Comparison of ENCODE assay signal across 8 cellular contexts in the genomic region with DNA sequence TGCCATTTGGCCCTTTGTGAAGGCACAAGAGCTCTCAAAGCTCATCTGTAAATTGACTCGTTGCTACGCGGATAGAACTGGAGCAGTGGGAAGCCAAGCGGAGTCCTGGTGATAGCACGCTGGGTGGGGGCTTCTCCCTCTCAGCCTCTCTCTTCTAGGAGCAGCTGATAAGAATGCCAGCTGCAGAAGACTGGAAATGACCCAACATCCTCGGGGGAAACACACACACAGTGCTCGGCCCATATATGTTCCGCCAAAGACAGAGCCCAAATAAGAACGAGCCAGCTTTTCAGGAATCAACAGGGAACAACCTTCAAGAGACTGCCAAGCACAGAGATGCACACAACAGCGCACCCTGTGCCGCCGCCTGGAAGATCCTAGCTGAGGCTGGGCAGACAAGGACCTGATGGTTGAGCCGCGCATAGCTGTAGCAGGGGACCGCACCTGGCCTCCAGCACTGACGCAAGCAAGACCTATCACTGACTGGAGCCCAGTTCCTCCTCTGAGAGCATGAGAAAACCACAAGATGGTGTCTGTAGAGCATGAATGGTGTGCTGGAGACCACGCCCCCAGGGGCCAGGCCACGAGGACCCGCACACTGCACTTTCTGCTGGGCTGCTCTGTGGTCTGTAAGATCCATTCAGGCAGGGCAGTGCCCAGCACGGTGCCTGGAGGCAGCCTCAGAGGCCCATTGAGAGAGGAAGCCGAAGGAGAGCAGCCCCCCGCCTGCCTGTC. TPM values are rescaled to one million over a fixed set of nuclear protein-coding genes. Genes with fewer than 3 reads are reported as not detected.
DNase-seq lines count a peak whose midpoint lies in the region; ATAC-seq, FAIRE-seq and TF ChIP-seq lines count a peak whose summit lies in the region.

No MANE protein-coding gene starts in this region.

- ATAC-seq in GM18502 (IDR thresholded peaks at IDR 0.05; ENCODE audit: poor library complexity, unreplicated experiment), result peak; percentile 41
- ATAC-seq in GM23338, result peak; percentile 7; the same call in 2 of the 3 replicates

- H3F3A ChIP-seq in GM23338 (replicated peaks; ENCODE audit: low read depth), result peaks cover 10% of the 10 kb centered on the region; the same call in 1 of the 2 replicates

- peak overlapping the region; percentile 3; the same call in 1 of the 3 replicates for H3K4me3 Mint-ChIP-seq in GM23338
- H3K4me3 Mint-ChIP-seq in progenitor cell of endocrine pancreas (ENCODE audit: low read depth), result no peak overlapping the region

- CTCF ChIA-PET in endothelial cell of umbilical vein (lab: Charles Lee), result interaction anchor here (0.8 to 2.4 kb wide), 9 partner anchors 11 to 53 kb away, joined by 3 to 10 read pairs (median 4); partner anchors contain the start of gene MED26

- intact Hi-C loops in endothelial cell of umbilical vein (cut with micrococcal nuclease), result no loop called here
- intact Hi-C loops in kidney (cut with DNase I), result no loop called here

- no peaks in the 10 kb centered on the region for H3K9me1 ChIP-seq in endothelial cell of umbilical vein (replicated peaks; ENCODE audit: control insufficient read depth, extremely low read depth, insufficient read depth, low read length)

- H3K4me2 ChIP-seq in GM23338 (peak overlapping the region; percentile 72; the same call in 1 of the 2 replicates), endothelial cell of umbilical vein (ENCODE audit: insufficient read depth, low read length) (peak overlapping the region; percentile 35)

- BruUV-seq in endothelial cell of umbilical vein (replicated peaks; lab: Mats Ljungman, UMichigan), result no TSS peak

- H3K4me3 ChIP-seq in GM23338, result no peak overlapping the region
- H3K4me3 ChIP-seq in endothelial cell of umbilical vein (replicated peaks in 1 of 3; ENCODE audit: insufficient read depth in 1 of 3, low read depth in 1 of 3, low read length in 3 of 3), result no peak overlapping the region
- no peak overlapping the region for H3K4me3 ChIP-seq in kidney (ENCODE audit: low read length in 2 of 2)

- peaks cover 46% of the 10 kb centered on the region for H4K20me1 ChIP-seq in GM23338 (replicated peaks; ENCODE audit: insufficient read depth)
- no peaks in the 10 kb centered on the region for H4K20me1 ChIP-seq in endothelial cell of umbilical vein (replicated peaks; ENCODE audit: control insufficient read depth, extremely low read depth, insufficient read depth, low read length)

- H3K79me2 ChIP-seq in GM23338 (replicated peaks; ENCODE audit: insufficient read depth) (peaks cover 99% of the 10 kb centered on the region), endothelial cell of umbilical vein (ENCODE audit: control insufficient read depth, insufficient read depth, low read length) (peaks cover 81% of the 10 kb centered on the region)

- H3K36me3 Mint-ChIP-seq in GM23338 (ENCODE audit: low read depth) (no peaks in the 10 kb centered on the region; the same call in 2 of the 3 replicates), progenitor cell of endocrine pancreas (ENCODE audit: insufficient read depth) (no peaks in the 10 kb centered on the region)

- H3K27me3 Mint-ChIP-seq in GM23338 (ENCODE audit: insufficient read depth, low read depth, poor library complexity), result peaks cover 4% of the 10 kb centered on the region
- no peaks in the 10 kb centered on the region for H3K27me3 Mint-ChIP-seq in progenitor cell of endocrine pancreas

- POLR2A ChIA-PET in endothelial cell of umbilical vein (lab: Charles Lee), result interaction anchor here (0.9 kb wide), 1 partner anchor 39 kb away, joined by 3 read pairs; no protein-coding TSS in a partner anchor

- no peak for TF ChIP-seq POLR2A in endothelial cell of umbilical vein (IDR thresholded peaks at IDR 0.05; ENCODE audit: low read depth, low read length)

- no peaks in the 10 kb centered on the region for H3K9me2 ChIP-seq in GM23338 (ENCODE audit: insufficient read depth)

- no peaks in the 10 kb centered on the region for H3K27me3 ChIP-seq in GM23338 (ENCODE audit: insufficient read depth)
- H3K27me3 ChIP-seq in endothelial cell of umbilical vein (ENCODE audit: control insufficient read depth in 2 of 2, insufficient read depth in 2 of 2, low read length in 2 of 2), result no peaks in the 10 kb centered on the region

- H3K27ac Mint-ChIP-seq in GM23338, result peak overlapping the region; percentile 54
- H3K27ac Mint-ChIP-seq in progenitor cell of endocrine pancreas, result peak overlapping the region; percentile 65

- H3K4me1 Mint-ChIP-seq in GM23338, result peaks cover 86% of the 10 kb centered on the region
- H3K4me1 Mint-ChIP-seq in progenitor cell of endocrine pancreas (ENCODE audit: low read depth), result peaks cover 23% of the 10 kb centered on the region

- dilution Hi-C loops in endothelial cell of umbilical vein (cut with MboI; ENCODE audit: extremely low pct_ligation_motif_present, low sequenced_read_pairs), result no loop called here

- TF ChIP-seq CTCF in GM23338 (conservative IDR thresholded peaks at IDR 0.05; ENCODE audit: low read depth in 2 of 2) (0 out of 4 replicates have a peak, but pooled peaks of 1 of the 2 experiments have one; percentile 11), endothelial cell of umbilical vein (IDR thresholded peaks at IDR 0.05; ENCODE audit: extremely low read depth in 1 of 2, insufficient read depth in 1 of 2, low read depth in 1 of 2, low read length in 2 of 2) (peak in 1 of 2 donors; percentile 0), progenitor cell of endocrine pancreas (IDR thresholded peaks at IDR 0.05; ENCODE audit: unreplicated experiment) (no peak), kidney (IDR thresholded peaks at IDR 0.05; ENCODE audit: borderline replicate concordance, extremely low read depth, insufficient read depth) (no peak)

- H3K9me3 Mint-ChIP-seq in GM23338 (no peaks in the 10 kb centered on the region), progenitor cell of endocrine pancreas (ENCODE audit: low read depth) (no peaks in the 10 kb centered on the region)

- H3K27ac ChIP-seq in GM23338 (ENCODE audit: low read depth) (peak overlapping the region; percentile 59; the same call in 1 of the 2 replicates), endothelial cell of umbilical vein (ENCODE audit: insufficient read depth, low read depth, low read length) (peak overlapping the region; percentile 6), kidney (ENCODE audit: low read depth in 2 of 2, low read length in 2 of 2) (no peak overlapping the region)

- H3K4me1 ChIP-seq in GM23338 (ENCODE audit: insufficient read depth) (peaks cover 54% of the 10 kb centered on the region), endothelial cell of umbilical vein (ENCODE audit: control insufficient read depth, extremely low read depth, insufficient read depth, low read length) (peaks cover 39% of the 10 kb centered on the region), kidney (ENCODE audit: control insufficient read depth in 1 of 2, insufficient read depth in 1 of 2, low read depth in 1 of 2, low read length in 2 of 2) (peaks cover 31 to 63% of the 10 kb centered on the region in 2 donors)

- H2AFZ ChIP-seq in GM23338 (no peak overlapping the region), endothelial cell of umbilical vein (ENCODE audit: low read depth, low read length) (no peak overlapping the region)

- DNase-seq in GM23338 (ENCODE audit: low spot score), result peak; percentile 43
- DNase-seq in NCI-H146 (lab: John Stamatoyannopoulos, UW), result peak; percentile 74
- peak; percentile 38 to 40 for DNase-seq in activated CD4-positive, alpha-beta T cell treated with anti-CD3 and anti-CD28 coated beads, Interleukin-2, amount 50 U/mL, for 4 hours
- DNase-seq in endothelial cell of umbilical vein (ENCODE audit: low read depth, low spot score), result peak; percentile 79
- no peak for DNase-seq in progenitor cell of endocrine pancreas (ENCODE audit: low spot score, unreplicated experiment)
- DNase-seq in kidney, result no peak
- no peak for DNase-seq in NCI-H748 (lab: John Stamatoyannopoulos, UW; ENCODE audit: unreplicated experiment)

- H3K36me3 ChIP-seq in GM23338 (ENCODE audit: insufficient read depth) (no peaks in the 10 kb centered on the region), endothelial cell of umbilical vein (ENCODE audit: control insufficient read depth in 2 of 2, extremely low read depth in 1 of 2, insufficient read depth in 2 of 2, low read length in 2 of 2) (no peaks in the 10 kb centered on the region), kidney (ENCODE audit: control insufficient read depth in 1 of 2, insufficient read depth in 2 of 2, low read length in 2 of 2) (no peaks in the 10 kb centered on the region)

- H3K9me3 ChIP-seq in endothelial cell of umbilical vein (replicated peaks; ENCODE audit: control insufficient read depth, insufficient read depth, low read length) (no peaks in the 10 kb centered on the region), kidney (ENCODE audit: control insufficient read depth in 1 of 2, low read length in 2 of 2) (no peaks in the 10 kb centered on the region)

- peak; percentile 87 for FAIRE-seq in endothelial cell of umbilical vein (lab: Jason Lieb, UNC)
- FAIRE-seq in kidney (lab: Jason Lieb, UNC), result no peak

- no peak overlapping the region for H3K9ac ChIP-seq in endothelial cell of umbilical vein (replicated peaks; ENCODE audit: extremely low read depth, insufficient read depth, low read length)
- H3K9ac ChIP-seq in kidney (ENCODE audit: low read length in 2 of 2), result no peak overlapping the region

RNA-seq across cellular contexts. Expression of gene SLC35E1, which starts 16.0 kb away (rescaled TPM):
- total RNA-seq in GM23338 (2014; rRNA removed; shearing (Covaris generic)), result 24.1 and 30.3 TPM in 2 replicates
- polyA plus RNA-seq in GM23338 (2016; fragmentation: Nextera tagmentation; extraction: Ambion mirVana) (16.2 and 17.0 TPM in 2 replicates), endothelial cell of umbilical vein (36.0 and 50.1 TPM in 2 replicates), kidney (ENCODE audit: insufficient read depth, low read depth, low replicate concordance) (19.8 TPM)
- total RNA-seq in endothelial cell of umbilical vein (30.4 and 37.5 TPM in 2 replicates), progenitor cell of endocrine pancreas (48.5 and 49.1 TPM in 2 replicates), kidney (47.1 TPM)
- 25.5 and 26.0 TPM in 2 replicates for polyA plus RNA-seq in endothelial cell of umbilical vein (2011; cell fraction: cytosol; rRNA removed)
- polyA plus RNA-seq in endothelial cell of umbilical vein (2011; cell fraction: nucleus; rRNA removed), result 30.9 and 37.6 TPM in 2 replicates
- 30.9 and 32.8 TPM in 2 replicates for polyA plus RNA-seq in endothelial cell of umbilical vein (2012)
- polyA minus RNA-seq in endothelial cell of umbilical vein, result 74.9 and 97.2 TPM in 2 replicates
- 30.4 TPM for polyA minus RNA-seq in endothelial cell of umbilical vein (2011; cell fraction: cytosol; rRNA and poly(A)+ RNA removed)
- polyA minus RNA-seq in endothelial cell of umbilical vein (2011; cell fraction: nucleus; rRNA and poly(A)+ RNA removed), result 30.7 and 38.7 TPM in 2 replicates

RNA-seq across cellular contexts. Expression of gene MED26, which starts 39.7 kb away (rescaled TPM):
- total RNA-seq in GM23338 (2014; rRNA removed; shearing (Covaris generic)), result 13.1 and 15.4 TPM in 2 replicates
- 7.4 and 8.6 TPM in 2 replicates for polyA plus RNA-seq in GM23338 (2016; fragmentation: Nextera tagmentation; extraction: Ambion mirVana)
- total RNA-seq in endothelial cell of umbilical vein, result 9.2 and 13.4 TPM in 2 replicates
- polyA plus RNA-seq in endothelial cell of umbilical vein, result 5.6 and 6.2 TPM in 2 replicates
- polyA plus RNA-seq in endothelial cell of umbilical vein (2011; cell fraction: cytosol; rRNA removed), result 4.1 and 5.0 TPM in 2 replicates
- polyA plus RNA-seq in endothelial cell of umbilical vein (2011; cell fraction: nucleus; rRNA removed), result 5.4 and 6.3 TPM in 2 replicates
- polyA plus RNA-seq in endothelial cell of umbilical vein (2012), result 3.9 and 5.4 TPM in 2 replicates
- 9.1 and 9.9 TPM in 2 replicates for polyA minus RNA-seq in endothelial cell of umbilical vein
- 12.6 TPM for polyA minus RNA-seq in endothelial cell of umbilical vein (2011; cell fraction: cytosol; rRNA and poly(A)+ RNA removed)
- 8.5 and 12.1 TPM in 2 replicates for polyA minus RNA-seq in endothelial cell of umbilical vein (2011; cell fraction: nucleus; rRNA and poly(A)+ RNA removed)
- total RNA-seq in progenitor cell of endocrine pancreas, result 11.2 and 11.7 TPM in 2 replicates
- total RNA-seq in kidney, result 11.8 TPM
- polyA plus RNA-seq in kidney (ENCODE audit: insufficient read depth, low read depth, low replicate concordance), result 3.6 TPM

RNA-seq across cellular contexts. Expression of gene CHERP, which starts 46.0 kb away (rescaled TPM):
- 31.0 and 31.6 TPM in 2 replicates for total RNA-seq in GM23338 (2014; rRNA removed; shearing (Covaris generic))
- 37.5 and 41.2 TPM in 2 replicates for polyA plus RNA-seq in GM23338 (2016; fragmentation: Nextera tagmentation; extraction: Ambion mirVana)
- 53.9 and 54.5 TPM in 2 replicates for total RNA-seq in endothelial cell of umbilical vein
- 8.9 and 10.6 TPM in 2 replicates for polyA plus RNA-seq in endothelial cell of umbilical vein
- 9.2 and 10.2 TPM in 2 replicates for polyA plus RNA-seq in endothelial cell of umbilical vein (2011; cell fraction: cytosol; rRNA removed)
- 33.7 and 36.8 TPM in 2 replicates for polyA plus RNA-seq in endothelial cell of umbilical vein (2011; cell fraction: nucleus; rRNA removed)
- 21.0 and 24.1 TPM in 2 replicates for polyA plus RNA-seq in endothelial cell of umbilical vein (2012)
- polyA minus RNA-seq in endothelial cell of umbilical vein, result 10.4 and 13.1 TPM in 2 replicates
- polyA minus RNA-seq in endothelial cell of umbilical vein (2011; cell fraction: cytosol; rRNA and poly(A)+ RNA removed), result 21.3 TPM
- 23.6 and 33.1 TPM in 2 replicates for polyA minus RNA-seq in endothelial cell of umbilical vein (2011; cell fraction: nucleus; rRNA and poly(A)+ RNA removed)
- total RNA-seq in progenitor cell of endocrine pancreas, result 74.6 and 76.4 TPM in 2 replicates
- 37.2 TPM for total RNA-seq in kidney
- polyA plus RNA-seq in kidney (ENCODE audit: insufficient read depth, low read depth, low replicate concordance), result 14.6 TPM

Comparison
In these comparisons a context has a peak if more than half of its experiments do, and no peak if none do; other contexts are left out.
1. DNase-seq: peak in GM23338 (single experiment), NCI-H146 (single experiment), activated CD4-positive, alpha-beta T cell treated with anti-CD3 and anti-CD28 coated beads, Interleukin-2, amount 50 U/mL, for 4 hours (2 of 2) and endothelial cell of umbilical vein (single experiment); none in progenitor cell of endocrine pancreas (single experiment), kidney (single experiment) and NCI-H748 (single experiment).
2. H3K27ac ChIP-seq: peak in GM23338 (single experiment) and endothelial cell of umbilical vein (single experiment); none in kidney (0 of 2).